Comparison of ENCODE assay signal across 8 cellular contexts in the genomic region with DNA sequence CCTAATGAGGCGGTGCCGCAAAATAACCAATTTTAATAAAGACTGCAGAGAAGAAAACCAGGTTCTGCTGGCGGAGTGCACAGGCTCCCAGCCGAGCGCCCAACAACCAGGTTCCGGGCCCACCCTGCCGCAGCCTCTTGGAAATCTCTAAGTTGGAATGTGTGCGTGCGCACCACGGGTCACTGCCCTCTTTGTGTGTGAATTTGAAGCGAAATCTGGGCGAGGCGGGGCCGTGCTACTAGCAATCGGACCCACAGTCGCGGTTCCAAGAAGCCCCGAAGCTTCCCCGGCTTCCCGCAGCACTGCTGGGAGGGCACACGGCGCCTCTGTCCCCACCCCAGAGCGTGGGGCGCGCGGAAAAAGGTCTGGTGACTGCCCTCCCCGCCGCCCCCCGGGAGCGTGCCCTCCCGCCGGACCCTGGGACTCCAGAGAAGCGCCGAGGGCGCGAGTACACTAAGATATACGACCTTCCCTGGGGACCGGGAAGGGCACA. TPM values are rescaled to one million over a fixed set of nuclear protein-coding genes. Genes with fewer than 3 reads are reported as not detected.
DNase-seq lines count a peak whose midpoint lies in the region; ATAC-seq, FAIRE-seq and TF ChIP-seq lines count a peak whose summit lies in the region.

No MANE protein-coding gene starts in this region.

- ATAC-seq in CD4-positive, CD25-positive, alpha-beta regulatory T cell (ENCODE audit: low read depth in 2 of 2), result no peak
- ATAC-seq in GM19372 (IDR thresholded peaks at IDR 0.05; ENCODE audit: low read depth, unreplicated experiment), result peak; percentile 17
- peak; percentile 7 for ATAC-seq in lung (ENCODE audit: insufficient read depth, low FRiP score)

- peak in 2 of 3 donors; percentile 34 to 61 for DNase-seq in CD4-positive, CD25-positive, alpha-beta regulatory T cell
- DNase-seq in HTR-8/SVneo (ENCODE audit: insufficient read length, low spot score) (peak; percentile 65), lung (ENCODE audit: low spot score) (peak; percentile 81), cerebellum (ENCODE audit: low spot score) (no peak)
- DNase-seq in stimulated activated naive CD4-positive, alpha-beta T cell treated with Interleukin-2 at 50 U/mL for 16 hours (lab: John Stamatoyannopoulos, UW), result peak; percentile 51

- peaks cover 23 to 51% (median 43%) of the 10 kb centered on the region in 4 donors for H3K4me1 Mint-ChIP-seq in CD4-positive, CD25-positive, alpha-beta regulatory T cell

- H3K9me3 ChIP-seq in CD4-positive, CD25-positive, alpha-beta regulatory T cell (ENCODE audit: control insufficient read depth in 2 of 2, low read length in 2 of 2), result no peaks in the 10 kb centered on the region
- no peaks in the 10 kb centered on the region for H3K9me3 ChIP-seq in duodenal mucosa (ENCODE audit: control insufficient read depth in 1 of 2, low read length in 2 of 2)
- no peaks in the 10 kb centered on the region for H3K9me3 ChIP-seq in lung (ENCODE audit: control insufficient read depth in 2 of 2, insufficient read depth in 1 of 2, low read length in 1 of 2)

- H3K9me3 Mint-ChIP-seq in CD4-positive, CD25-positive, alpha-beta regulatory T cell, result no peaks in the 10 kb centered on the region

- H3K27ac ChIP-seq in CD4-positive, CD25-positive, alpha-beta regulatory T cell (ENCODE audit: insufficient read depth, low read length, poor library complexity, severe bottlenecking), result peak overlapping the region; percentile 80
- H3K27ac ChIP-seq in VCaP (peak overlapping the region; percentile 79), duodenal mucosa (ENCODE audit: low read depth, low read length) (peak overlapping the region; percentile 98), lung (ENCODE audit: low read depth in 1 of 2, low read length in 1 of 2) (peak overlapping the region; percentile 99)

- H3K4me3 Mint-ChIP-seq in CD4-positive, CD25-positive, alpha-beta regulatory T cell, result peak overlapping the region; percentile 83 to 95 (median 90)

- no peaks in the 10 kb centered on the region for H3K27me3 ChIP-seq in CD4-positive, CD25-positive, alpha-beta regulatory T cell (ENCODE audit: control insufficient read depth, insufficient read depth, low read length)
- no peaks in the 10 kb centered on the region for H3K27me3 ChIP-seq in duodenal mucosa (ENCODE audit: control insufficient read depth in 1 of 2, insufficient read depth in 2 of 2, low read length in 2 of 2)
- no peaks in the 10 kb centered on the region for H3K27me3 ChIP-seq in lung (ENCODE audit: control insufficient read depth, insufficient read depth)

- TF ChIP-seq CTCF in VCaP (conservative IDR thresholded peaks at IDR 0.05) (no peak), lung (IDR thresholded peaks at IDR 0.05; ENCODE audit: control extremely low read depth, extremely low read depth) (no peak)

- H3K4me1 ChIP-seq in CD4-positive, CD25-positive, alpha-beta regulatory T cell (ENCODE audit: control insufficient read depth, insufficient read depth, low read length, poor library complexity, severe bottlenecking), result peaks cover 49% of the 10 kb centered on the region
- H3K4me1 ChIP-seq in duodenal mucosa (ENCODE audit: control insufficient read depth in 1 of 2, insufficient read depth in 2 of 2, low read length in 2 of 2) (peaks cover 27 to 42% of the 10 kb centered on the region in 2 donors), lung (ENCODE audit: control insufficient read depth in 2 of 2, insufficient read depth in 2 of 2, low read length in 2 of 2) (peaks cover 12 to 13% of the 10 kb centered on the region in 2 donors)

- peak overlapping the region; percentile 78 to 87 for H3K9ac ChIP-seq in duodenal mucosa (ENCODE audit: low read depth in 1 of 2, low read length in 2 of 2)

- peaks cover 15% of the 10 kb centered on the region for H3K27me3 Mint-ChIP-seq in CD4-positive, CD25-positive, alpha-beta regulatory T cell

- peak; percentile 40 for FAIRE-seq in HTR-8/SVneo (lab: Jason Lieb, UNC)

- H3K36me3 Mint-ChIP-seq in CD4-positive, CD25-positive, alpha-beta regulatory T cell, result no peaks in the 10 kb centered on the region

- H3K27ac Mint-ChIP-seq in CD4-positive, CD25-positive, alpha-beta regulatory T cell, result peak overlapping the region; percentile 80 to 93 (median 88)

- no peaks in the 10 kb centered on the region for H3K36me3 ChIP-seq in CD4-positive, CD25-positive, alpha-beta regulatory T cell (ENCODE audit: control insufficient read depth, insufficient read depth, low read length)
- H3K36me3 ChIP-seq in duodenal mucosa (ENCODE audit: control insufficient read depth in 1 of 2, insufficient read depth in 2 of 2, low read length in 2 of 2) (peaks cover 0 to under 1% of the 10 kb centered on the region in 2 donors), lung (ENCODE audit: control insufficient read depth in 2 of 2, insufficient read depth in 2 of 2, low read length in 2 of 2) (peaks cover 0 to 2% of the 10 kb centered on the region in 2 donors)

- peak overlapping the region; percentile 64 for H3K4me3 ChIP-seq in CD4-positive, CD25-positive, alpha-beta regulatory T cell (ENCODE audit: low read depth, low read length)
- peak overlapping the region; percentile 82 to 88 for H3K4me3 ChIP-seq in duodenal mucosa (ENCODE audit: low read depth in 1 of 2, low read length in 2 of 2)
- peak overlapping the region; percentile 42 for H3K4me3 ChIP-seq in lung

- 0 to 1% methylated on average over 38 of the region's 38 CpGs for WGBS in lung, 2 donors

RNA-seq across cellular contexts. Expression of a gene that starts 0.7 kb away (rescaled TPM):
- 31.0 TPM for total RNA-seq in CD4-positive, CD25-positive, alpha-beta regulatory T cell
- 1 to 10 TPM in 3 of 4 donors, under 1 TPM in 1; 0.69 to 1.4 (median 1.1) TPM for polyA plus RNA-seq in CD4-positive, CD25-positive, alpha-beta regulatory T cell
- total RNA-seq in lung (10 to 100 TPM; 49.3 to 51.7 TPM), cerebellum (3.8 TPM)
- 10 to 100 TPM; 37.0 to 77.9 TPM for polyA plus RNA-seq in lung

Comparison
In these comparisons a context has a peak if more than half of its experiments do, and no peak if none do; other contexts are left out.
1. ATAC-seq: peak in GM19372 (single experiment) and lung (single experiment); none in CD4-positive, CD25-positive, alpha-beta regulatory T cell (0 of 2).
2. Peak in every context shown above with its lines, with median percentiles within 50 percentile points of each other: H3K27ac ChIP-seq and H3K4me3 ChIP-seq.